ENCODE assay signal across 11 cellular contexts in genomic region chr6:13766201-13766634, GRCh38. TPM values are rescaled to one million over a fixed set of nuclear protein-coding genes. Genes with fewer than 3 reads are reported as not detected.
DNase-seq lines count a peak whose midpoint lies in the region; ATAC-seq and TF ChIP-seq lines count a peak whose summit lies in the region.
"Had no signal": no experiment of that assay in that cellular context is flagged by ENCODE, and none has a peak within 500 bp of the region (broad histone marks: within the 10 kb centered on the region; RNA-seq: fewer than 3 reads in every experiment).

No MANE protein-coding gene starts in this region.

- no peak for TF ChIP-seq CTCF in mesothelial cell of epicardium (IDR thresholded peaks at IDR 0.05; ENCODE audit: unreplicated experiment)

- H3K4me1 Mint-ChIP-seq in mesothelial cell of epicardium = peaks cover 35% of the 10 kb centered on the region

- no peak overlapping the region for H3K18ac ChIP-seq in neuronal stem cell (ENCODE audit: low read length)

- no peaks in the 10 kb centered on the region for H3K36me3 ChIP-seq in neuronal stem cell (replicated peaks in 1 of 2; ENCODE audit: control insufficient read depth in 2 of 2, insufficient read depth in 2 of 2, low read length in 2 of 2)
- H3K36me3 ChIP-seq: lower lobe of right lung, tibial artery had no signal

- DNase-seq in Daoy (ENCODE audit: low read depth) (peak; percentile 52), MV-4-11 (lab: John Stamatoyannopoulos, UW) (peak; percentile 95), astrocyte of the hippocampus (ENCODE audit: low read depth, low spot score) (peak; percentile 82), mesothelial cell of epicardium (ENCODE audit: low spot score in 2 of 2, unreplicated experiment in 2 of 2) (no peak), neuronal stem cell (ENCODE audit: low spot score) (no peak)
- no peak for DNase-seq in activated CD4-positive, alpha-beta T cell treated with anti-CD3 and anti-CD28 coated beads for 4 hours
- DNase-seq in stimulated activated CD4-positive, alpha-beta T cell treated with anti-CD3 and anti-CD28 coated beads, Interleukin-15, amount 100 ng/mL, for 24 hours = no peak
- DNase-seq: effector CD4-positive, alpha-beta T cell; lower lobe of right lung; tibial artery had no signal

- no peak overlapping the region for H3K27ac ChIP-seq in neuronal stem cell (replicated peaks; ENCODE audit: low read length)
- H3K27ac ChIP-seq: lower lobe of right lung had no signal

- no peak overlapping the region for H3K9ac ChIP-seq in neuronal stem cell (ENCODE audit: low read depth, low read length, poor library complexity)

- H3K27ac Mint-ChIP-seq in mesothelial cell of epicardium = peak overlapping the region; percentile 97

- H3K23ac ChIP-seq in neuronal stem cell (ENCODE audit: low read depth, low read length, poor library complexity) = no peak overlapping the region

- H3K4ac ChIP-seq in neuronal stem cell (ENCODE audit: low read length) = no peak overlapping the region

- H2AFZ ChIP-seq in neuronal stem cell (ENCODE audit: low read length) = no peak overlapping the region

- peak overlapping the region; percentile 1 for H3K4me3 Mint-ChIP-seq in mesothelial cell of epicardium

- H3K36me3 Mint-ChIP-seq in mesothelial cell of epicardium = no peaks in the 10 kb centered on the region

- no peak overlapping the region for H3K14ac ChIP-seq in neuronal stem cell (ENCODE audit: low read length)

- H2BK12ac ChIP-seq in neuronal stem cell (ENCODE audit: low read length) = no peak overlapping the region

- no peak overlapping the region for H2BK120ac ChIP-seq in neuronal stem cell (ENCODE audit: low read depth, low read length)

- H3K9me3 ChIP-seq in neuronal stem cell (replicated peaks in 1 of 2; ENCODE audit: control insufficient read depth in 2 of 2, insufficient read depth in 1 of 2, low read depth in 1 of 2, low read length in 2 of 2) = peaks cover 0 to 4% of the 10 kb centered on the region in 2 donors
- H3K9me3 ChIP-seq: lower lobe of right lung, tibial artery had no signal

- no peak overlapping the region for H4K91ac ChIP-seq in neuronal stem cell (ENCODE audit: low read depth, low read length, poor library complexity)

- H4K8ac ChIP-seq in neuronal stem cell (ENCODE audit: low read depth, low read length) = no peak overlapping the region

- peaks cover 2 to 18% of the 10 kb centered on the region in 2 donors for H3K4me1 ChIP-seq in neuronal stem cell (ENCODE audit: control insufficient read depth in 2 of 2, insufficient read depth in 1 of 2, low read depth in 1 of 2, low read length in 2 of 2)

- H3K27me3 Mint-ChIP-seq in mesothelial cell of epicardium (ENCODE audit: low read depth) = no peaks in the 10 kb centered on the region

- H2BK5ac ChIP-seq in neuronal stem cell (ENCODE audit: low read length) = no peak overlapping the region

- no peak overlapping the region for H2AK5ac ChIP-seq in neuronal stem cell (ENCODE audit: low read depth, low read length)

- no peaks in the 10 kb centered on the region for H3K79me1 ChIP-seq in neuronal stem cell (ENCODE audit: low read depth, low read length)

- no peaks in the 10 kb centered on the region for H3K27me3 ChIP-seq in neuronal stem cell (ENCODE audit: control insufficient read depth in 3 of 3, insufficient read depth in 3 of 3, low read depth in 1 of 3, low read length in 3 of 3)
- H3K27me3 ChIP-seq: tibial artery had no signal

- no CpG with 5 or more reads among the region's 5 CpGs for WGBS in neuronal stem cell (ENCODE audit: extremely low coverage in 2 of 2, insufficient read length in 2 of 2, insufficient replicate concordance in 1 of 2), 2 donors

- no peak overlapping the region for H3K4me2 ChIP-seq in neuronal stem cell (ENCODE audit: insufficient read depth, low read length, poor library complexity, severe bottlenecking)

- H2BK15ac ChIP-seq in neuronal stem cell (ENCODE audit: low read length) = no peak overlapping the region

- H3K9me3 Mint-ChIP-seq in mesothelial cell of epicardium = no peaks in the 10 kb centered on the region

- ATAC-seq in HG03439 (IDR thresholded peaks at IDR 0.05; ENCODE audit: unreplicated experiment) = no peak
- ATAC-seq: lower lobe of right lung had no signal

- H3K4me3 ChIP-seq in neuronal stem cell (ENCODE audit: low read length in 2 of 2) = no peak overlapping the region
- H3K4me3 ChIP-seq: lower lobe of right lung, tibial artery had no signal

RNA-seq across cellular contexts. Expression of gene MCUR1, which starts 48.1 kb away (rescaled TPM):
- 33.0 and 71.1 TPM in 2 replicates for total RNA-seq in Daoy (2014; rRNA removed; shearing (Covaris generic))
- total RNA-seq in mesothelial cell of epicardium = 18.1 to 21.7 TPM (median 19.8 TPM) in 3 replicates
- polyA plus RNA-seq in neuronal stem cell (2013, experiment 1 of 2) = 17.4 TPM
- 17.8 TPM for polyA plus RNA-seq in neuronal stem cell (2013, experiment 2 of 2)

RNA-seq across cellular contexts. Expression of gene RANBP9, which starts 54.6 kb away (rescaled TPM):
- 20.8 and 23.4 TPM in 2 replicates for total RNA-seq in Daoy (2014; rRNA removed; shearing (Covaris generic))
- total RNA-seq in mesothelial cell of epicardium = 45.5 to 46.9 TPM (median 45.8 TPM) in 3 replicates
- polyA plus RNA-seq in neuronal stem cell (2013, experiment 1 of 2) = 34.4 TPM
- polyA plus RNA-seq in neuronal stem cell (2013, experiment 2 of 2) = 35.1 TPM

Comparison
In these comparisons a context has a peak if more than half of its experiments do, and no peak if none do; other contexts are left out.
1. DNase-seq: peak in Daoy (single experiment), MV-4-11 (single experiment) and astrocyte of the hippocampus (single experiment); none in mesothelial cell of epicardium (0 of 2), activated CD4-positive, alpha-beta T cell treated with anti-CD3 and anti-CD28 coated beads for 4 hours (0 of 2), stimulated activated CD4-positive, alpha-beta T cell treated with anti-CD3 and anti-CD28 coated beads, Interleukin-15, amount 100 ng/mL, for 24 hours (single experiment) and neuronal stem cell (single experiment).